26 cellular contexts compared by ENCODE assay signal in the genomic region with DNA sequence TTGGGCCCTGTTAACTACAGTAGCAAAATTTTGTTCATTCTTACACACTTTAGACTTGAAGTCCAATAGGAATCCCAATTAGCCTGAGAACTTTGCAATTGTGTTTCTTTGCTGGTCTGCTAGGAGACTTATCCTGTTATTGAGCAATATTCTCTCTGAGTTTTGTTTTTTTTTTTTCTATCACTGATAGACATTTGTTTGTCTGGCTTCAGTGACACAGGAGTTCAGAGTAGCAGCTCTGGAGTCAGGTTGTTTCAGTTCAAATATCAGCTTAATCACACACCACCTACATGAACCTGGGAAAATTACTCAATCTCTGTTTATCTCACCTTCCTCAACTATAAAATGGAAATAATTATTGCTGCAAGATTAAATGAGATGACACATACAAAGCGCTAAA.
DNase-seq lines count a peak whose midpoint lies in the region; ATAC-seq, FAIRE-seq and TF ChIP-seq lines count a peak whose summit lies in the region.
"Had no signal": no experiment of that assay in that cellular context is flagged by ENCODE, and none has a peak within 500 bp of the region (broad histone marks: within the 10 kb centered on the region; RNA-seq: fewer than 3 reads in every experiment).

No MANE protein-coding gene starts in this region.

- no peak for TF ChIP-seq CTCF in HepG2 (CRISPR knock-in tag; IDR thresholded peaks at IDR 0.05)
- TF ChIP-seq CTCF in right lobe of liver (IDR thresholded peaks at IDR 0.05), result no peak

- DNase-seq in HepG2 (ENCODE audit: low spot score) (no peak), right lobe of liver (no peak), GOT3 (lab: John Stamatoyannopoulos, UW) (no peak), NCI-H446 (lab: John Stamatoyannopoulos, UW) (no peak)
- DNase-seq in activated T-helper 2 cell treated with anti-CD3 and anti-CD28 coated beads, Interferon-gamma antibody, Interleukin-2, Interleukin-4, amounts not matched to agents 10 μg/mL and 5 μg/mL and 100 μg/mL, durations not matched to agents 14 hours and 24 hours and 36 hours (ENCODE audit: low spot score), result no peak
- DNase-seq: 8988T; ACHN; BE2C; C1 segment of cervical spinal cord; CD4-positive, alpha-beta memory T cell; CD4-positive, CD25-positive, alpha-beta regulatory T cell; CD8-positive, alpha-beta memory T cell; COR-L47; DMS 273 treated with DMSO at 0.1 percent for 48 hours; DMS153; DMS53; DMS79; DND-41; EL; GDM1 had no signal

- no peak overlapping the region for H3K9ac ChIP-seq in HepG2 (ENCODE audit: insufficient read depth, low read depth, low read length)
- H3K9ac ChIP-seq: BLaER1 had no signal

- no peaks in the 10 kb centered on the region for H3K9me3 ChIP-seq in HepG2 (ENCODE audit: low read length)
- H3K9me3 ChIP-seq in right lobe of liver, result no peaks in the 10 kb centered on the region
- H3K9me3 ChIP-seq: BE2C, BLaER1 had no signal

- TF ChIP-seq EP300 in HepG2 (IDR thresholded peaks at IDR 0.05; ENCODE audit: low read depth in 2 of 2, low read length in 2 of 2), result no peak
- TF ChIP-seq EP300 in HepG2 (CRISPR knock-in tag; IDR thresholded peaks at IDR 0.05; ENCODE audit: borderline replicate concordance), result no peak

- TF ChIP-seq RAD21 in HepG2 (CRISPR knock-in tag; IDR thresholded peaks at IDR 0.05), result no peak

- no peak for FAIRE-seq in HepG2 (lab: Jason Lieb, UNC)
- FAIRE-seq: A204.1, GM12878, GM12892, GM18507 had no signal

- no peak for TF ChIP-seq POLR2A in HepG2 (IDR thresholded peaks at IDR 0.05; ENCODE audit: insufficient read depth in 1 of 2, low read depth in 2 of 2, low read length in 2 of 2)
- no peak for TF ChIP-seq POLR2A in right lobe of liver (IDR thresholded peaks at IDR 0.05)

- BruUV-seq in HepG2 (replicated peaks; lab: Mats Ljungman, UMichigan), result no TSS peak

- no peaks in the 10 kb centered on the region for H3K27me3 Mint-ChIP-seq in activated T-helper 2 cell treated with anti-CD3 and anti-CD28 coated beads, Interferon-gamma antibody, Interleukin-2, Interleukin-4, amounts not matched to agents 10 μg/mL and 5 μg/mL and 100 μg/mL, durations not matched to agents 14 hours and 24 hours and 36 hours (ENCODE audit: low read depth)
- H3K27me3 Mint-ChIP-seq: CD4-positive, alpha-beta memory T cell; CD8-positive, alpha-beta memory T cell had no signal

- no peak overlapping the region for H2AFZ ChIP-seq in HepG2 (ENCODE audit: low read length)

- H3K4me3 ChIP-seq in HepG2 (replicated peaks in 1 of 3; ENCODE audit: insufficient read depth in 1 of 3, low read depth in 2 of 3, low read length in 3 of 3) (no peak overlapping the region), right lobe of liver (no peak overlapping the region)
- H3K4me3 ChIP-seq: BLaER1, GM12878 had no signal

- 0 out of 3 replicates have a peak, but pooled peaks have one; percentile 26 for ATAC-seq in HepG2
- peak; percentile 83 to 96 (median 96) for ATAC-seq in right lobe of liver
- ATAC-seq: GM12878 had no signal

- H3K27ac ChIP-seq in HepG2 (ENCODE audit: extremely low read length, insufficient read depth, low read length) (no peak overlapping the region), right lobe of liver (peak overlapping the region in 1 of 3 donors; percentile 22)
- H3K27ac ChIP-seq: BLaER1 had no signal

- H4K20me1 ChIP-seq in HepG2 (ENCODE audit: insufficient read depth, low read length), result no peaks in the 10 kb centered on the region
- H4K20me1 ChIP-seq: BLaER1 had no signal

- H3K79me2 ChIP-seq in HepG2 (ENCODE audit: insufficient read depth, low read length), result no peaks in the 10 kb centered on the region

- H3K4me1 Mint-ChIP-seq in activated T-helper 2 cell treated with anti-CD3 and anti-CD28 coated beads, Interferon-gamma antibody, Interleukin-2, Interleukin-4, amounts not matched to agents 10 μg/mL and 5 μg/mL and 100 μg/mL, durations not matched to agents 14 hours and 24 hours and 36 hours (ENCODE audit: low read depth), result no peaks in the 10 kb centered on the region
- H3K4me1 Mint-ChIP-seq: CD14-positive monocyte; CD4-positive, alpha-beta memory T cell; CD4-positive, CD25-positive, alpha-beta regulatory T cell; CD8-positive, alpha-beta memory T cell had no signal

- POLR2A ChIA-PET in HepG2 (lab: Yijun Ruan, JAX), result no interaction called here

- H3K4me1 ChIP-seq in HepG2 (ENCODE audit: insufficient read depth, low read length) (peaks cover 10% of the 10 kb centered on the region), right lobe of liver (peaks cover 0 to 12% (median 0%) of the 10 kb centered on the region in 4 donors)
- H3K4me1 ChIP-seq: BE2C, BLaER1 had no signal

- intact Hi-C loops in HepG2 (cut with micrococcal nuclease; ENCODE audit: unreplicated experiment) (no loop called here), right lobe of liver (cut with DNase I) (no loop called here)
- intact Hi-C loops in activated T-helper 2 cell treated with anti-CD3 and anti-CD28 coated beads, Interferon-gamma antibody, Interleukin-2, Interleukin-4, amounts not matched to agents 10 μg/mL and 5 μg/mL and 100 μg/mL, durations not matched to agents 14 hours and 24 hours and 36 hours (cut with micrococcal nuclease), result no loop called here

- H3K27me3 ChIP-seq in HepG2 (ENCODE audit: control insufficient read depth in 1 of 2, insufficient read depth in 2 of 2, low read length in 2 of 2), result no peaks in the 10 kb centered on the region
- no peaks in the 10 kb centered on the region for H3K27me3 ChIP-seq in right lobe of liver
- H3K27me3 ChIP-seq: BE2C, BLaER1 had no signal

- no peaks in the 10 kb centered on the region for H3K36me3 ChIP-seq in HepG2 (replicated peaks in 1 of 2; ENCODE audit: control insufficient read depth in 1 of 2, insufficient read depth in 2 of 2, low read length in 2 of 2)
- H3K36me3 ChIP-seq in right lobe of liver, result no peaks in the 10 kb centered on the region
- H3K36me3 ChIP-seq: BE2C, BLaER1 had no signal

- H3K9me3 Mint-ChIP-seq in activated T-helper 2 cell treated with anti-CD3 and anti-CD28 coated beads, Interferon-gamma antibody, Interleukin-2, Interleukin-4, amounts not matched to agents 10 μg/mL and 5 μg/mL and 100 μg/mL, durations not matched to agents 14 hours and 24 hours and 36 hours, result no peaks in the 10 kb centered on the region

- in situ Hi-C loops in HepG2 (cut with HindIII; ENCODE audit: extremely low pct_ligation_motif_present, low pct_unique_long_range_greater_than_20kb), result no loop called here

- CTCF ChIA-PET in HepG2 (lab: Yijun Ruan, JAX; ENCODE audit: low intra/inter-chr PET ratio, low total read pairs), result no interaction called here

- no peaks in the 10 kb centered on the region for H3K36me3 Mint-ChIP-seq in activated T-helper 2 cell treated with anti-CD3 and anti-CD28 coated beads, Interferon-gamma antibody, Interleukin-2, Interleukin-4, amounts not matched to agents 10 μg/mL and 5 μg/mL and 100 μg/mL, durations not matched to agents 14 hours and 24 hours and 36 hours (ENCODE audit: low read depth)
- H3K36me3 Mint-ChIP-seq: CD14-positive monocyte; CD4-positive, alpha-beta memory T cell; CD4-positive, CD25-positive, alpha-beta regulatory T cell; CD8-positive, alpha-beta memory T cell had no signal

- no peak overlapping the region for H3K27ac Mint-ChIP-seq in activated T-helper 2 cell treated with anti-CD3 and anti-CD28 coated beads, Interferon-gamma antibody, Interleukin-2, Interleukin-4, amounts not matched to agents 10 μg/mL and 5 μg/mL and 100 μg/mL, durations not matched to agents 14 hours and 24 hours and 36 hours
- H3K27ac Mint-ChIP-seq: CD4-positive, alpha-beta memory T cell; CD4-positive, CD25-positive, alpha-beta regulatory T cell; CD8-positive, alpha-beta memory T cell had no signal

- H3K4me3 Mint-ChIP-seq in activated T-helper 2 cell treated with anti-CD3 and anti-CD28 coated beads, Interferon-gamma antibody, Interleukin-2, Interleukin-4, amounts not matched to agents 10 μg/mL and 5 μg/mL and 100 μg/mL, durations not matched to agents 14 hours and 24 hours and 36 hours (ENCODE audit: low read depth), result no peak overlapping the region
- H3K4me3 Mint-ChIP-seq: CD14-positive monocyte; CD4-positive, alpha-beta memory T cell; CD4-positive, CD25-positive, alpha-beta regulatory T cell; CD8-positive, alpha-beta memory T cell had no signal

- H3K4me2 ChIP-seq in HepG2 (ENCODE audit: low read depth, low read length), result no peak overlapping the region
- H3K4me2 ChIP-seq: BLaER1 had no signal

- 81% methylated on average over 1 of the region's 1 CpG for WGBS in HepG2 (ENCODE audit: low lambda C conversion rate)
- WGBS in right lobe of liver (ENCODE audit: insufficient coverage, low coverage, low lambda C conversion rate, missing lambda C conversion rate), result 16% methylated on average over 1 of the region's 1 CpG

TF ChIP-seq in HepG2, 621 proteins besides CTCF, POLR2A, EP300 and RAD21 (continues in another document):
- TF ChIP-seq, protein P1, sequence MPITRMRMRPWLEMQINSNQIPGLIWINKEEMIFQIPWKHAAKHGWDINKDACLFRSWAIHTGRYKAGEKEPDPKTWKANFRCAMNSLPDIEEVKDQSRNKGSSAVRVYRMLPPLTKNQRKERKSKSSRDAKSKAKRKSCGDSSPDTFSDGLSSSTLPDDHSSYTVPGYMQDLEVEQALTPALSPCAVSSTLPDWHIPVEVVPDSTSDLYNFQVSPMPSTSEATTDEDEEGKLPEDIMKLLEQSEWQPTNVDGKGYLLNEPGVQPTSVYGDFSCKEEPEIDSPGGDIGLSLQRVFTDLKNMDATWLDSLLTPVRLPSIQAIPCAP (CRISPR knock-in tag; IDR thresholded peaks at IDR 0.05; ENCODE audit: low read depth), result no peak
- TF ChIP-seq JARID2 (CRISPR knock-in tag; IDR thresholded peaks at IDR 0.05; ENCODE audit: insufficient replicate concordance) (no peak), TARDBP (CRISPR knock-in tag; IDR thresholded peaks at IDR 0.05) (no peak)
- TF ChIP-seq, protein P2, sequence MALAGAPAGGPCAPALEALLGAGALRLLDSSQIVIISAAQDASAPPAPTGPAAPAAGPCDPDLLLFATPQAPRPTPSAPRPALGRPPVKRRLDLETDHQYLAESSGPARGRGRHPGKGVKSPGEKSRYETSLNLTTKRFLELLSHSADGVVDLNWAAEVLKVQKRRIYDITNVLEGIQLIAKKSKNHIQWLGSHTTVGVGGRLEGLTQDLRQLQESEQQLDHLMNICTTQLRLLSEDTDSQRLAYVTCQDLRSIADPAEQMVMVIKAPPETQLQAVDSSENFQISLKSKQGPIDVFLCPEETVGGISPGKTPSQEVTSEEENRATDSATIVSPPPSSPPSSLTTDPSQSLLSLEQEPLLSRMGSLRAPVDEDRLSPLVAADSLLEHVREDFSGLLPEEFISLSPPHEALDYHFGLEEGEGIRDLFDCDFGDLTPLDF (CRISPR knock-in tag; IDR thresholded peaks at IDR 0.05), result no peak
